Comparison of ENCODE assay signal across 27 cellular contexts in genomic region chr6:37585937-37586336, GRCh38.
"Had no signal": no experiment of that assay in that cellular context is flagged by ENCODE, and none has a peak within 500 bp of the region (broad histone marks: within the 10 kb centered on the region; RNA-seq: fewer than 3 reads in every experiment).

No MANE protein-coding gene starts in this region.

- H3K9me3 ChIP-seq: gastrocnemius medialis, ovary, psoas muscle, sigmoid colon, spleen, thoracic aorta, tibial nerve, upper lobe of left lung, uterus had no signal

- H3K27ac Mint-ChIP-seq: memory B cell; natural killer cell; stimulated activated memory B cell treated with anti-CD40 and anti-IgM and Interleukin-4, amounts not matched to agents 10 μg/mL and 1 μg/mL and 100 μg/mL, for 72 hours had no signal

- H3K4me1 Mint-ChIP-seq: natural killer cell had no signal

- H3K4me1 ChIP-seq: gastrocnemius medialis, psoas muscle, sigmoid colon, tibial nerve, upper lobe of left lung, uterus had no signal

- H3K27me3 ChIP-seq: ovary, upper lobe of left lung, uterus had no signal

- H3K36me3 ChIP-seq: gastrocnemius medialis, ovary, sigmoid colon, spleen, thoracic aorta, tibial nerve, upper lobe of left lung, uterus had no signal

- FAIRE-seq: endometrium, kidney had no signal

- H3K36me3 Mint-ChIP-seq: memory B cell; natural killer cell; stimulated activated memory B cell treated with anti-CD40 and anti-IgM and Interleukin-4, amounts not matched to agents 10 μg/mL and 1 μg/mL and 100 μg/mL, for 72 hours had no signal

- H3K27me3 Mint-ChIP-seq: stimulated activated memory B cell treated with anti-CD40 and anti-IgM and Interleukin-4, amounts not matched to agents 10 μg/mL and 1 μg/mL and 100 μg/mL, for 72 hours had no signal

- DNase-seq: dermis blood vessel endothelial cell; effector memory CD4-positive, alpha-beta T cell; gastrocnemius medialis; head of caudate nucleus; kidney; natural killer cell; nucleus accumbens; ovary; psoas muscle; right cardiac atrium; sigmoid colon; spleen; stimulated activated CD4-positive, alpha-beta T cell treated with anti-CD3 and anti-CD28 coated beads, Interleukin-4, amount 100 ng/mL, for 4 hours; stimulated activated naive CD8-positive, alpha-beta T cell treated with anti-CD3 and anti-CD28 coated beads, Interleukin-15, Interleukin-2, amounts not matched to agents 100 U/mL and 50 U/mL, for 24 hours; substantia nigra; upper lobe of left lung; uterus had no signal

- H3K4me3 ChIP-seq: coronary artery, gastrocnemius medialis, lung, ovary, psoas muscle, sigmoid colon, skin epidermis, spleen, thoracic aorta, tibial nerve, upper lobe of left lung, uterus had no signal

- H3K27ac ChIP-seq: coronary artery, gastrocnemius medialis, ovary, psoas muscle, sigmoid colon, skin epidermis, spleen, thoracic aorta, tibial nerve, upper lobe of left lung, uterus had no signal

- H3K4me3 Mint-ChIP-seq: memory B cell; natural killer cell; neural crest cell; stimulated activated memory B cell treated with anti-CD40 and anti-IgM and Interleukin-4, amounts not matched to agents 10 μg/mL and 1 μg/mL and 100 μg/mL, for 72 hours had no signal

- H3K9me3 Mint-ChIP-seq: memory B cell; natural killer cell; neural crest cell; stimulated activated memory B cell treated with anti-CD40 and anti-IgM and Interleukin-4, amounts not matched to agents 10 μg/mL and 1 μg/mL and 100 μg/mL, for 72 hours had no signal

- ATAC-seq: gastrocnemius medialis; left lobe of liver; natural killer cell; psoas muscle; right cardiac atrium; stimulated activated memory B cell treated with anti-CD40 and anti-IgM and Interleukin-4, amounts not matched to agents 10 μg/mL and 1 μg/mL and 100 μg/mL, for 72 hours; stimulated activated naive CD8-positive, alpha-beta T cell treated with anti-CD3 and anti-CD28 coated beads, Interleukin-15, Interleukin-2, amounts not matched to agents 100 U/mL and 50 U/mL, for 24 hours had no signal
